11 cellular contexts compared by ENCODE assay signal in the genomic region with DNA sequence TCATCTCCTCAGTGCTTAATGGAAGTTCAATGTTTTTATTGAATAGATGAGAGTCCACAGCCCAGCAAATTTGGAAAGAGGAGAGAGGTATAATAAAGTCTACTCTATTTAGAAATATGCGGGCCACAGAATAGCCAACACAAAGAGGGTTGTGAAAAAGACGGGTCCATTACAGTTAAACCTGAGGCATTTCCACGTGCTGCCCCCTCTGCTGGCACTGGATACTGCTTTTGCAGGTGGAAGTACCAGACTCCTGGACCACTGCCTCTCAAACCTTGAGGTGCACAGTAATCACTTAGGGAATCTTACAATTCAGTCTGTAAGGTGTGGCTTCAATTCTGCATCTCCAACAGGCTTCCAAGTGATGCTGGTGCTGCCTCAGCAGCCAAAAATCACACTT. TPM values are rescaled to one million over a fixed set of nuclear protein-coding genes. Genes with fewer than 3 reads are reported as not detected.
DNase-seq lines count a peak whose midpoint lies in the region; ATAC-seq and TF ChIP-seq lines count a peak whose summit lies in the region.
"Had no signal": no experiment of that assay in that cellular context is flagged by ENCODE, and none has a peak within 500 bp of the region (broad histone marks: within the 10 kb centered on the region; RNA-seq: fewer than 3 reads in every experiment).

No MANE protein-coding gene starts in this region.

- H4K91ac ChIP-seq in H9 (ENCODE audit: insufficient read length, low read depth, low read length) = no peak overlapping the region

- no TSS peak for BruUV-seq in Calu3 (replicated peaks; lab: Mats Ljungman, UMichigan)

- H3K4me1 Mint-ChIP-seq in Calu3 (ENCODE audit: low read depth, unreplicated experiment) (peaks cover 15% of the 10 kb centered on the region), H9 (peaks cover 13% of the 10 kb centered on the region in 2 experiments), immature natural killer cell (peaks cover 38 to 50% of the 10 kb centered on the region in 2 donors)
- H3K4me1 Mint-ChIP-seq in activated CD8-positive, alpha-beta T cell treated with anti-CD3 and anti-CD28 coated beads for 36 hours (ENCODE audit: low read depth) = peaks cover 11% of the 10 kb centered on the region

- no peak overlapping the region for H4K5ac ChIP-seq in H9 (ENCODE audit: insufficient read length, low read depth, low read length)

- H3K27ac Mint-ChIP-seq in Calu3 (ENCODE audit: unreplicated experiment) = no peak overlapping the region
- no peak overlapping the region for H3K27ac Mint-ChIP-seq in H9
- no peak overlapping the region for H3K27ac Mint-ChIP-seq in activated CD8-positive, alpha-beta T cell treated with anti-CD3 and anti-CD28 coated beads for 36 hours
- peak overlapping the region in 4 of 6 donors; percentile 6 to 66 (median 8) for H3K27ac Mint-ChIP-seq in immature natural killer cell

- no peak overlapping the region for H3K56ac ChIP-seq in H9 (ENCODE audit: insufficient read length, low read depth, low read length)

- no peak overlapping the region for H2BK12ac ChIP-seq in H9 (ENCODE audit: insufficient read length, low read depth, low read length)

- intact Hi-C loops in Calu3 (cut with micrococcal nuclease; ENCODE audit: unreplicated experiment) = no loop called here
- intact Hi-C loops in activated CD8-positive, alpha-beta T cell treated with anti-CD3 and anti-CD28 coated beads for 36 hours (cut with micrococcal nuclease) = no loop called here

- H3K27me3 Mint-ChIP-seq in Calu3 (ENCODE audit: unreplicated experiment) (no peaks in the 10 kb centered on the region), H9 (ENCODE audit: low read depth) (peaks cover 14% of the 10 kb centered on the region), immature natural killer cell (ENCODE audit: low read depth in 3 of 3) (peaks cover 0 to 4% (median 0%) of the 10 kb centered on the region in 3 donors)
- no peaks in the 10 kb centered on the region for H3K27me3 Mint-ChIP-seq in activated CD8-positive, alpha-beta T cell treated with anti-CD3 and anti-CD28 coated beads for 36 hours

- DNase-seq in Calu3 (peak; percentile 60), H9 (peak; percentile 39), immature natural killer cell (no peak), nucleus accumbens (lab: John Stamatoyannopoulos, UW) (no peak)
- peak; percentile 33 for DNase-seq in activated CD8-positive, alpha-beta T cell treated with anti-CD3 and anti-CD28 coated beads for 36 hours
- DNase-seq: amygdala, NCI-H526 treated with DMSO at 0.1 percent for 48 hours, uterus had no signal

- no peak overlapping the region for H3K18ac ChIP-seq in H9 (ENCODE audit: insufficient read length, low read depth, low read length)

- no peak overlapping the region for H4K8ac ChIP-seq in H9 (replicated peaks; ENCODE audit: insufficient read length, low read depth, low read length)

- H3K79me1 ChIP-seq in H9 (ENCODE audit: insufficient read depth, low read depth, low read length, poor library complexity, severe bottlenecking) = no peaks in the 10 kb centered on the region

- H3T11ph ChIP-seq in H9 (ENCODE audit: low read length) = no peak overlapping the region

- no peaks in the 10 kb centered on the region for H3K79me2 ChIP-seq in H9 (ENCODE audit: insufficient read depth, low read length)

- peaks cover 12% of the 10 kb centered on the region for H3K23me2 ChIP-seq in H9 (ENCODE audit: insufficient read length, low read depth, low read length, poor library complexity, severe bottlenecking)

- H3K36me3 Mint-ChIP-seq in Calu3 (ENCODE audit: insufficient read depth, unreplicated experiment) (peaks cover 23% of the 10 kb centered on the region), H9 (ENCODE audit: insufficient read depth in 1 of 3, low read depth in 3 of 3) (no peaks in the 10 kb centered on the region), immature natural killer cell (peaks cover 0 to 4% (median 4%) of the 10 kb centered on the region in 3 donors)
- H3K36me3 Mint-ChIP-seq in activated CD8-positive, alpha-beta T cell treated with anti-CD3 and anti-CD28 coated beads for 36 hours (ENCODE audit: low read depth) = no peaks in the 10 kb centered on the region

- no CpG with 5 or more reads among the region's 3 CpGs for WGBS in H9 (ENCODE audit: extremely low coverage, insufficient read length, low lambda C conversion rate)

- no peak overlapping the region for H2BK120ac ChIP-seq in H9 (ENCODE audit: low read depth, low read length, poor library complexity, severe bottlenecking)

- no peak overlapping the region for H2BK15ac ChIP-seq in H9 (ENCODE audit: low read depth, low read length)

- no peak for ATAC-seq in activated CD8-positive, alpha-beta T cell treated with anti-CD3 and anti-CD28 coated beads for 36 hours
- ATAC-seq in GM18502 (IDR thresholded peaks at IDR 0.05; ENCODE audit: poor library complexity, unreplicated experiment) (no peak), GM19324 (IDR thresholded peaks at IDR 0.05; ENCODE audit: low FRiP score, unreplicated experiment) (no peak)

- CTCF ChIA-PET in Calu3 (lab: Charles Lee) = no interaction called here
- CTCF ChIA-PET in activated CD8-positive, alpha-beta T cell treated with anti-CD3 and anti-CD28 coated beads for 36 hours (lab: Charles Lee) = interaction anchor here (0.7 kb wide), 1 partner anchor 24 kb away, joined by 3 read pairs; no protein-coding TSS in a partner anchor

- no peak overlapping the region for H3K23ac ChIP-seq in H9 (ENCODE audit: insufficient read length, low read depth, low read length)

- H3K4ac ChIP-seq in H9 (ENCODE audit: low read depth, low read length) = no peak overlapping the region

- TF ChIP-seq CTCF in Calu3 (IDR thresholded peaks at IDR 0.05; ENCODE audit: unreplicated experiment) (no peak), H9 (conservative IDR thresholded peaks at IDR 0.05) (peak; percentile 59)
- no peak for TF ChIP-seq CTCF in activated CD8-positive, alpha-beta T cell treated with anti-CD3 and anti-CD28 coated beads for 36 hours (IDR thresholded peaks at IDR 0.05)

- no peak overlapping the region for H2BK20ac ChIP-seq in H9 (ENCODE audit: low read depth, low read length, poor library complexity, severe bottlenecking)

- no peaks in the 10 kb centered on the region for H3K27me3 ChIP-seq in H9 (ENCODE audit: insufficient read depth, low read length)
- H3K27me3 ChIP-seq: uterus had no signal

- no peak overlapping the region for H2AK5ac ChIP-seq in H9 (ENCODE audit: insufficient read length, low read length)

- H3K9me3 ChIP-seq in H9 (ENCODE audit: control insufficient read depth, low read depth, low read length) = no peaks in the 10 kb centered on the region
- H3K9me3 ChIP-seq: uterus had no signal

- H3K27ac ChIP-seq in H9 (ENCODE audit: insufficient read length, low read depth, low read length) = no peak overlapping the region
- H3K27ac ChIP-seq: uterus had no signal

- H3K4me2 ChIP-seq in H9 (ENCODE audit: insufficient read depth, insufficient read length, low read length) = no peak overlapping the region
- H3K4me2 ChIP-seq: smooth muscle cell had no signal

- POLR2A ChIA-PET in activated CD8-positive, alpha-beta T cell treated with anti-CD3 and anti-CD28 coated beads for 36 hours (lab: Charles Lee) = no interaction called here

- H2BK5ac ChIP-seq in H9 (ENCODE audit: insufficient read length, low read length) = no peak overlapping the region

- no peaks in the 10 kb centered on the region for H3K9me3 Mint-ChIP-seq in Calu3 (ENCODE audit: low read depth, unreplicated experiment)
- no peaks in the 10 kb centered on the region for H3K9me3 Mint-ChIP-seq in H9
- no peaks in the 10 kb centered on the region for H3K9me3 Mint-ChIP-seq in activated CD8-positive, alpha-beta T cell treated with anti-CD3 and anti-CD28 coated beads for 36 hours
- H3K9me3 Mint-ChIP-seq in immature natural killer cell = no peaks in the 10 kb centered on the region

- H4K20me1 ChIP-seq in H9 (ENCODE audit: control insufficient read depth, insufficient read depth, insufficient read length) = no peaks in the 10 kb centered on the region

- H3K4me1 ChIP-seq in H9 (ENCODE audit: insufficient read depth, low read length) = no peaks in the 10 kb centered on the region

- no peak overlapping the region for H3K9ac ChIP-seq in H9 (ENCODE audit: extremely low read depth, insufficient read length, low read length)

- no peak overlapping the region for H3K14ac ChIP-seq in H9 (ENCODE audit: insufficient read depth, low read length)

- H2AFZ ChIP-seq in H9 (ENCODE audit: low read length) = no peak overlapping the region

- no peak overlapping the region for H3K4me3 Mint-ChIP-seq in Calu3 (ENCODE audit: low read depth, unreplicated experiment)
- no peak overlapping the region for H3K4me3 Mint-ChIP-seq in H9
- no peak overlapping the region for H3K4me3 Mint-ChIP-seq in activated CD8-positive, alpha-beta T cell treated with anti-CD3 and anti-CD28 coated beads for 36 hours
- no peak overlapping the region for H3K4me3 Mint-ChIP-seq in immature natural killer cell

RNA-seq across cellular contexts. Expression of a gene that starts 3.0 kb away (rescaled TPM):
- total RNA-seq in Calu3 (2022) (51.8 and 54.8 TPM in 2 replicates), H9 (2021) (76.0 and 81.9 TPM in 2 replicates)
- 10 to 100 TPM; 27.4 to 27.8 TPM for total RNA-seq in activated CD8-positive, alpha-beta T cell treated with anti-CD3 and anti-CD28 coated beads for 36 hours
- 100 to 1,000 TPM in 1 of 3 donors, 10 to 100 TPM in 2; 53.5 to 142 (median 96.2) TPM for polyA plus RNA-seq in immature natural killer cell

Comparison
In these comparisons a context has a peak if more than half of its experiments do, and no peak if none do; other contexts are left out.
1. DNase-seq: peak in Calu3 (single experiment), H9 (single experiment) and activated CD8-positive, alpha-beta T cell treated with anti-CD3 and anti-CD28 coated beads for 36 hours (single experiment); none in immature natural killer cell (0 of 3) and nucleus accumbens (0 of 56).
2. H3K27ac Mint-ChIP-seq: peak in immature natural killer cell (4 of 6); none in Calu3 (single experiment), H9 (0 of 3) and activated CD8-positive, alpha-beta T cell treated with anti-CD3 and anti-CD28 coated beads for 36 hours (single experiment).